ENCODE assay signal across 10 cellular contexts in the genomic region with DNA sequence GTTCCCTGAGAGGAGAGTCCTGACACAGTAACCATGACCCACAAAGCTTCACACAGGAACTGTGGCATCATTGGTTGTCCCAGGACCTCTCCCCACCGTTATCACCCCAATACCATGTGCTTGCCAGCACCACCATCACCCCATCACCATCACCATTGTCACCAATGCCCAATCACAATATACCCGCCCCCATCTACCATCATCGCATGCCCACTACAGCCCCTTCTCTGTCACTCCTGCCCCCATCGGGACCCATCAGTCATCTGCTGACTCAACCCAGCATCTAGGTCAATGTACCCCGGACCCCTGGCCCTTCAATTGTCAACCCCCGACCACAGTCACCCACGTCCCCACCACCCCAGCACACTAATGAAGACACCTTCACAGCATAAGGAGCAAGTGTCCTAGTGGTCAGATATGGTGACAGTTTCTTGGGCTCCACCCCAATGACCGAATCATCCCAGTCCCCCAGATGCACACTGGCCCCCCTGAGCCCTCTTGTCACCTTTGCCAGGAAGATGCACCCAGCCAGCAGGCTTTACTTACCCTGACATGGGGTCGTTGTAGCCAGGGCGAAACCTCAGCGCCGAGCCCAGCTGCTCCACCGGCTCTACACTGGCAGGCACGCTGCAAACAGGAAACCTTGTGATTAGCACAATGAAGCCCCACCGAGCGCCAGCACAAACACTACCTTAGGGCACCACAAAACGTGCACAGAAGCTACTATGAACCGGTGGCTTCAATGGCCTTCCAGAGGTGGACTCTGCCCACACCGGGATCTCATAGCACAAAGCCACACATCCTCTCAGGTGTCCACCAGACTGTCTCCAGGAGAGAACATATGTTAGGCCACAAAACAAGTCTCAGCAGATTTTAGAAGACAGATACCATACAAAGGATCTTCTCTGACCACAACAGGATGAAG. TPM values are rescaled to one million over a fixed set of nuclear protein-coding genes. Genes with fewer than 3 reads are reported as not detected.
DNase-seq lines count a peak whose midpoint lies in the region; ATAC-seq and TF ChIP-seq lines count a peak whose summit lies in the region.
"Had no signal": no experiment of that assay in that cellular context is flagged by ENCODE, and none has a peak within 500 bp of the region (broad histone marks: within the 10 kb centered on the region; RNA-seq: fewer than 3 reads in every experiment).

No MANE protein-coding gene starts in this region.

- peak overlapping the region; percentile 77 to 83 (median 82) for H3K4me3 Mint-ChIP-seq in T-cell
- peak overlapping the region; percentile 85 for H3K4me3 Mint-ChIP-seq in activated naive CD8-positive, alpha-beta T cell treated with anti-CD3 and anti-CD28 coated beads, Interleukin-2, amount 10 ng/mL, durations not matched to agents 7 days and 5 days

- H3K27me3 ChIP-seq in WERI-Rb-1 (ENCODE audit: insufficient read depth, low read depth, severe bottlenecking): no peaks in the 10 kb centered on the region
- H3K27me3 ChIP-seq: adrenal gland had no signal

- TF ChIP-seq CTCF in WERI-Rb-1 (IDR thresholded peaks at IDR 0.05; ENCODE audit: low read depth, low read length): no peak

- H3K36me3 Mint-ChIP-seq in T-cell: peaks cover 6% of the 10 kb centered on the region
- H3K36me3 Mint-ChIP-seq in activated naive CD8-positive, alpha-beta T cell treated with anti-CD3 and anti-CD28 coated beads, Interleukin-2, amount 10 ng/mL, durations not matched to agents 7 days and 5 days: peaks cover 25% of the 10 kb centered on the region

- peak overlapping the region; percentile 98 for H3K27ac Mint-ChIP-seq in T-cell
- H3K27ac Mint-ChIP-seq in activated naive CD8-positive, alpha-beta T cell treated with anti-CD3 and anti-CD28 coated beads, Interleukin-2, amount 10 ng/mL, durations not matched to agents 7 days and 5 days: peak overlapping the region; percentile 98

- CTCF ChIA-PET in T-cell (lab: Charles Lee): interaction anchor here in 1 of 2 donors (3.6 kb wide), 1 partner anchor 43 kb away, joined by 12 read pairs; no protein-coding TSS in a partner anchor

- H3K4me3 ChIP-seq in WERI-Rb-1 (ENCODE audit: low read depth, low read length): no peak overlapping the region
- H3K4me3 ChIP-seq: adrenal gland had no signal

- H3K36me3 ChIP-seq in WERI-Rb-1: no peaks in the 10 kb centered on the region
- H3K36me3 ChIP-seq: adrenal gland had no signal

- DNase-seq in T-cell: peak; percentile 38 to 75 (median 65)
- peak; percentile 75 for DNase-seq in activated naive CD8-positive, alpha-beta T cell treated with anti-CD3 and anti-CD28 coated beads, Interleukin-2, amount 10 ng/mL, durations not matched to agents 7 days and 5 days
- DNase-seq in stimulated activated CD4-positive, alpha-beta T cell treated with anti-CD3 and anti-CD28 coated beads, Interleukin-4, amount 100 ng/mL, for 24 hours: peak; percentile 49
- no peak for DNase-seq in SHP77 (lab: John Stamatoyannopoulos, UW)
- DNase-seq in WERI-Rb-1: no peak
- DNase-seq in H4 (ENCODE audit: low spot score): no peak
- DNase-seq: retina had no signal

- ATAC-seq in GM19043 (IDR thresholded peaks at IDR 0.05; ENCODE audit: low read depth, unreplicated experiment): peak; percentile 52
- peak; percentile 87 to 89 (median 88) for ATAC-seq in T-cell (replicated peaks in 1 of 4)
- peak; percentile 91 for ATAC-seq in activated naive CD8-positive, alpha-beta T cell treated with anti-CD3 and anti-CD28 coated beads, Interleukin-2, amount 10 ng/mL, durations not matched to agents 7 days and 5 days (ENCODE audit: low read depth)
- no peak for ATAC-seq in HG03045 (IDR thresholded peaks at IDR 0.05; ENCODE audit: unreplicated experiment)

- H3K9me3 Mint-ChIP-seq in T-cell: no peaks in the 10 kb centered on the region
- H3K9me3 Mint-ChIP-seq in activated naive CD8-positive, alpha-beta T cell treated with anti-CD3 and anti-CD28 coated beads, Interleukin-2, amount 10 ng/mL, durations not matched to agents 7 days and 5 days: no peaks in the 10 kb centered on the region

- H3K4me1 Mint-ChIP-seq in T-cell: peaks cover 49 to 57% (median 50%) of the 10 kb centered on the region in 3 donors
- peaks cover 26% of the 10 kb centered on the region for H3K4me1 Mint-ChIP-seq in activated naive CD8-positive, alpha-beta T cell treated with anti-CD3 and anti-CD28 coated beads, Interleukin-2, amount 10 ng/mL, durations not matched to agents 7 days and 5 days

- H3K27ac ChIP-seq in WERI-Rb-1: no peak overlapping the region
- H3K27ac ChIP-seq: adrenal gland had no signal

- no peaks in the 10 kb centered on the region for H3K9me3 ChIP-seq in WERI-Rb-1 (ENCODE audit: severe bottlenecking)
- H3K9me3 ChIP-seq: adrenal gland had no signal

- POLR2A ChIA-PET in T-cell (lab: Charles Lee): interaction anchor here in 1 of 2 donors (0.5 to 0.7 kb wide), 2 partner anchors 16 to 17 kb away, joined by 3 to 8 read pairs; no protein-coding TSS in a partner anchor
- POLR2A ChIA-PET in activated naive CD8-positive, alpha-beta T cell treated with anti-CD3 and anti-CD28 coated beads, Interleukin-2, amount 10 ng/mL, durations not matched to agents 7 days and 5 days (lab: Charles Lee): interaction anchor here (0.6 to 3.1 kb wide), 7 partner anchors 9 to 33 kb away, joined by 3 to 16 read pairs (median 10); partner anchors contain the start of genes ATRIP and SHISA5

- no peaks in the 10 kb centered on the region for H3K27me3 Mint-ChIP-seq in T-cell
- H3K27me3 Mint-ChIP-seq in activated naive CD8-positive, alpha-beta T cell treated with anti-CD3 and anti-CD28 coated beads, Interleukin-2, amount 10 ng/mL, durations not matched to agents 7 days and 5 days: no peaks in the 10 kb centered on the region

RNA-seq across cellular contexts. Expression of gene SHISA5, which starts 25.1 kb away (rescaled TPM):
- total RNA-seq in T-cell: 100 to 1,000 TPM; 156 to 258 (median 217) TPM
- total RNA-seq in activated naive CD8-positive, alpha-beta T cell treated with anti-CD3 and anti-CD28 coated beads, Interleukin-2, amount 10 ng/mL, durations not matched to agents 7 days and 5 days: 100 to 1,000 TPM; 215 to 224 TPM
- total RNA-seq in H4 (2014; rRNA removed; shearing (Covaris generic)): 100 and 108 TPM in 2 replicates

RNA-seq across cellular contexts. Expression of gene ATRIP, which starts 32.4 kb away (rescaled TPM):
- 10 to 100 TPM in 3 of 5 donors, 1 to 10 TPM in 2; 7.8 to 14.9 (median 12.8) TPM for total RNA-seq in T-cell
- total RNA-seq in activated naive CD8-positive, alpha-beta T cell treated with anti-CD3 and anti-CD28 coated beads, Interleukin-2, amount 10 ng/mL, durations not matched to agents 7 days and 5 days: 10 to 100 TPM; 17.0 to 19.9 TPM
- total RNA-seq in H4 (2014; rRNA removed; shearing (Covaris generic)): 5.3 and 5.7 TPM in 2 replicates

RNA-seq across cellular contexts. Expression of gene TMA7, which starts 38.8 kb away (rescaled TPM):
- total RNA-seq in T-cell: 100 to 1,000 TPM; 216 to 245 (median 229) TPM
- 100 to 1,000 TPM; 260 to 263 TPM for total RNA-seq in activated naive CD8-positive, alpha-beta T cell treated with anti-CD3 and anti-CD28 coated beads, Interleukin-2, amount 10 ng/mL, durations not matched to agents 7 days and 5 days
- 502 and 627 TPM in 2 replicates for total RNA-seq in H4 (2014; rRNA removed; shearing (Covaris generic))

RNA-seq across cellular contexts. Expression of gene CCDC51, which starts 39.0 kb away (rescaled TPM):
- total RNA-seq in T-cell: 1 to 10 TPM; 5.0 to 7.9 (median 6.4) TPM
- total RNA-seq in activated naive CD8-positive, alpha-beta T cell treated with anti-CD3 and anti-CD28 coated beads, Interleukin-2, amount 10 ng/mL, durations not matched to agents 7 days and 5 days: 10 to 100 TPM; 11.5 to 12.2 TPM
- 23.3 and 28.6 TPM in 2 replicates for total RNA-seq in H4 (2014; rRNA removed; shearing (Covaris generic))

RNA-seq across cellular contexts. Expression of gene PLXNB1, which starts 49.0 kb away (rescaled TPM):
- total RNA-seq in T-cell: 1 to 10 TPM; 2.5 to 6.9 (median 5.9) TPM
- 1 to 10 TPM; 4.5 to 6.2 TPM for total RNA-seq in activated naive CD8-positive, alpha-beta T cell treated with anti-CD3 and anti-CD28 coated beads, Interleukin-2, amount 10 ng/mL, durations not matched to agents 7 days and 5 days
- total RNA-seq in H4 (2014; rRNA removed; shearing (Covaris generic)): 4.3 and 9.6 TPM in 2 replicates

Comparison
In these comparisons a context has a peak if more than half of its experiments do, and no peak if none do; other contexts are left out.
1. DNase-seq: peak in T-cell (34 of 34), activated naive CD8-positive, alpha-beta T cell treated with anti-CD3 and anti-CD28 coated beads, Interleukin-2, amount 10 ng/mL, durations not matched to agents 7 days and 5 days (single experiment) and stimulated activated CD4-positive, alpha-beta T cell treated with anti-CD3 and anti-CD28 coated beads, Interleukin-4, amount 100 ng/mL, for 24 hours (single experiment); none in SHP77 (0 of 2), WERI-Rb-1 (single experiment) and H4 (single experiment).